22 cellular contexts compared by ENCODE assay signal in the genomic region with DNA sequence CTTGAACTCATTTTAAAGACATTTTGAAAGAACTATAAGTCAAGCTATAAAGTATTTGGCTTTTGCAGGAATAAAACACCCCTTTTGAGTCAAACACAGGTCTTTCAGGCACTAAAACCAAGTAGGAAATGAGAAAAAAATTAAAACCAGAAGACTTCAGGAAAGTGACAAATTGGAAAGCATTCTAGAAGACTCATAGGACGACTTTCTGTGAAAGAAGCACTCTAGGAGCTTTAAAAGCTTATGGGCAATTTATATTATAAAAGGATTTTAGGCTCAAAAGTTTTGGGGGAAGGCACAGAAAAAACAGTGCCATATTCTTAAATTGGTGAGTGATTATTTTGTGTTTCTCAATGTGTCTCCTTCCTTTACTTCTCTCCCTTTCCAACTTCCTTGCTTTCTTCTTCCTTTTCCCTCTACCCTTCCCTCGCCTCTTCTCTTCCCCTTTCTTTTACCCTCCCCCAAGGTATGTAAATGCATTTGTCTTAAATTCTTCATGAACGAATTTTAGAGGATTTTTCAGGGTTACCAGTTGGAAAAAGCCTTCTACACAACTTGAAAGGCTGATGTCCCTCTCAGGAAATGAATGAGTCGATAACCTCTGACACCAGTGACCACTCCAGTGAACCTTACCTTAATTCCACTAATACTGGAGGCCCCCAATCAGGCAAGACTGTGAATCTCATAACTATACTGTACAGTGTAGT. TPM values are rescaled to one million over a fixed set of nuclear protein-coding genes. Genes with fewer than 3 reads are reported as not detected.
DNase-seq lines count a peak whose midpoint lies in the region; ATAC-seq and TF ChIP-seq lines count a peak whose summit lies in the region.
"Had no signal": no experiment of that assay in that cellular context is flagged by ENCODE, and none has a peak within 500 bp of the region (broad histone marks: within the 10 kb centered on the region; RNA-seq: fewer than 3 reads in every experiment).

No MANE protein-coding gene starts in this region.

- no peak for TF ChIP-seq POLR2A in tibial nerve (IDR thresholded peaks at IDR 0.05)

- H3K27ac ChIP-seq in mesodermal cell (ENCODE audit: low read depth, low read length, severe bottlenecking): peak overlapping the region; percentile 94
- no peak overlapping the region for H3K27ac ChIP-seq in tibial nerve

- H3K9me3 Mint-ChIP-seq in brain: peaks cover 0 to 8% (median 0%) of the 10 kb centered on the region in 5 experiments
- peaks cover 4% of the 10 kb centered on the region for H3K9me3 Mint-ChIP-seq in activated T-helper 17 cell treated with anti-CD3 and anti-CD28 coated beads, Interleukin-2, amount 50 U/mL, for 72 hours
- no peaks in the 10 kb centered on the region for H3K9me3 Mint-ChIP-seq in HFFc6

- H3K27ac Mint-ChIP-seq in brain (peak overlapping the region in 1 of 5 experiments; percentile 95), HFFc6 (no peak overlapping the region)
- H3K27ac Mint-ChIP-seq in activated T-helper 17 cell treated with anti-CD3 and anti-CD28 coated beads, Interleukin-2, amount 50 U/mL, for 72 hours: no peak overlapping the region
- H3K27ac Mint-ChIP-seq: natural killer cell treated with Interleukin-12 subunit alpha and Interleukin-12 subunit beta and Interleukin-15 and Interleukin-18, amount 100 ng/mL, for 72 hours had no signal

- peaks cover 93% of the 10 kb centered on the region for H3K27me3 Mint-ChIP-seq in brain
- H3K27me3 Mint-ChIP-seq in activated T-helper 17 cell treated with anti-CD3 and anti-CD28 coated beads, Interleukin-2, amount 50 U/mL, for 72 hours: peaks cover 68% of the 10 kb centered on the region
- H3K27me3 Mint-ChIP-seq in HFFc6 (ENCODE audit: insufficient read depth): peaks cover 55% of the 10 kb centered on the region

- H3K36me3 Mint-ChIP-seq in brain (peaks cover 5% of the 10 kb centered on the region), HFFc6 (ENCODE audit: low read depth) (no peaks in the 10 kb centered on the region)
- H3K36me3 Mint-ChIP-seq in activated T-helper 17 cell treated with anti-CD3 and anti-CD28 coated beads, Interleukin-2, amount 50 U/mL, for 72 hours (ENCODE audit: low read depth): peaks cover 13% of the 10 kb centered on the region

- in situ Hi-C loops in KBM-7 (cut with MboI; ENCODE audit: low pct_unique_long_range_greater_than_20kb, low sequenced_read_pairs): no loop called here

- no peak for ATAC-seq in Right ventricle myocardium inferior
- no peak for ATAC-seq in activated T-helper 17 cell treated with anti-CD3 and anti-CD28 coated beads, Interleukin-2, amount 50 U/mL, for 72 hours (replicated peaks)
- ATAC-seq: natural killer cell treated with Interleukin-12 subunit alpha and Interleukin-12 subunit beta and Interleukin-15 and Interleukin-18, amount 100 ng/mL, for 72 hours; sciatic nerve had no signal

- TF ChIP-seq EP300 in tibial nerve (IDR thresholded peaks at IDR 0.05): no peak

- intact Hi-C loops in Right ventricle myocardium inferior (cut with DNase I): no loop called here

- DNase-seq in DMS114 treated with DMSO at 0.1 percent for 48 hours (lab: John Stamatoyannopoulos, UW; ENCODE audit: unreplicated experiment) (peak; percentile 36), KBM-7 (peak; percentile 76), tibial nerve (ENCODE audit: low spot score in 2 of 2) (no peak), Right ventricle myocardium inferior (ENCODE audit: missing footprints) (no peak), HFFc6 (no peak)
- DNase-seq: activated effector memory CD4-positive, alpha-beta T cell treated with anti-CD3 and anti-CD28 coated beads, Interleukin-2, amount 50 U/mL, for 16 hours; amniotic stem cell; foreskin fibroblast; GF-D8; IMR-90; mammary epithelial cell; NCI-H1092 treated with DMSO at 0.1 percent for 48 hours; NCI-H2107; NCI-H774; stimulated activated CD4-positive, alpha-beta T cell treated with anti-CD3 and anti-CD28 coated beads, Interleukin-4, amount 100 ng/mL, for 1 hour; stimulated activated CD8-positive, alpha-beta memory T cell treated with anti-CD3 and anti-CD28 coated beads, Interleukin-4, amount 100 ng/mL, for 48 hours had no signal

- H3K9me3 ChIP-seq in mesodermal cell (ENCODE audit: control insufficient read depth, low read length): no peaks in the 10 kb centered on the region
- peaks cover 0 to 8% (median 0%) of the 10 kb centered on the region in 4 donors for H3K9me3 ChIP-seq in tibial nerve

- peaks cover 8% of the 10 kb centered on the region for H3K4me1 ChIP-seq in mesodermal cell (ENCODE audit: control insufficient read depth, insufficient read depth, low read length, poor library complexity, severe bottlenecking)
- peaks cover 0 to 22% (median 2%) of the 10 kb centered on the region in 4 donors for H3K4me1 ChIP-seq in tibial nerve

- H3K27me3 ChIP-seq in tibial nerve: peaks cover 11 to 97% of the 10 kb centered on the region in 2 donors

- TF ChIP-seq CTCF in brain (conservative IDR thresholded peaks at IDR 0.05) (no peak), tibial nerve (IDR thresholded peaks at IDR 0.05) (no peak), HFFc6 (IDR thresholded peaks at IDR 0.05) (no peak)

- peak overlapping the region; percentile 45 for H3K4me3 ChIP-seq in mesodermal cell (ENCODE audit: extremely low read depth, insufficient read depth, low read length, poor library complexity, severe bottlenecking)
- H3K4me3 ChIP-seq in tibial nerve: no peak overlapping the region

- no peaks in the 10 kb centered on the region for H3K36me3 ChIP-seq in mesodermal cell (ENCODE audit: control insufficient read depth, insufficient read depth, low read length)
- H3K36me3 ChIP-seq in tibial nerve: no peaks in the 10 kb centered on the region

- WGBS in mesodermal cell (ENCODE audit: insufficient coverage in 2 of 2), 2 experiments: 0 to 8% methylated on average over 1 to 2 of the region's 4 CpGs
- 14 to 30% methylated on average over 4 of the region's 4 CpGs for WGBS in tibial nerve, 2 donors

- peak overlapping the region in 4 of 5 experiments; percentile 39 to 89 (median 72) for H3K4me3 Mint-ChIP-seq in brain
- H3K4me3 Mint-ChIP-seq in activated T-helper 17 cell treated with anti-CD3 and anti-CD28 coated beads, Interleukin-2, amount 50 U/mL, for 72 hours: no peak overlapping the region
- no peak overlapping the region for H3K4me3 Mint-ChIP-seq in HFFc6
- H3K4me3 Mint-ChIP-seq: natural killer cell treated with Interleukin-12 subunit alpha and Interleukin-12 subunit beta and Interleukin-15 and Interleukin-18, amount 100 ng/mL, for 72 hours had no signal

- H3K4me1 Mint-ChIP-seq in brain: peaks cover 44% of the 10 kb centered on the region
- peaks cover 10% of the 10 kb centered on the region for H3K4me1 Mint-ChIP-seq in activated T-helper 17 cell treated with anti-CD3 and anti-CD28 coated beads, Interleukin-2, amount 50 U/mL, for 72 hours
- H3K4me1 Mint-ChIP-seq in HFFc6 (ENCODE audit: low read depth): peaks cover 16% of the 10 kb centered on the region

RNA-seq across cellular contexts. Expression of a gene that starts 2.7 kb away (rescaled TPM):
- not detected for polyA plus RNA-seq in brain (ENCODE audit: insufficient read depth, low read depth, low replicate concordance)
- polyA plus RNA-seq in mesodermal cell (2013, experiment 1 of 2): 61.5 TPM
- polyA plus RNA-seq in mesodermal cell (2013, experiment 2 of 2): 67.9 TPM
- not detected for total RNA-seq in tibial nerve
- not detected for total RNA-seq in Right ventricle myocardium inferior
- total RNA-seq in activated T-helper 17 cell treated with anti-CD3 and anti-CD28 coated beads, Interleukin-2, amount 50 U/mL, for 72 hours: not detected
- not detected for total RNA-seq in HFFc6 (2021; fragmentation: NEBNext Ultra II Directional; extraction: Animal tissue kit (Norgen Biotek cat#: 25700))
- total RNA-seq: chondrocyte; IMR-90; mammary epithelial cell; natural killer cell treated with Interleukin-12 subunit alpha and Interleukin-12 subunit beta and Interleukin-15 and Interleukin-18, amount 100 ng/mL, for 72 hours; sciatic nerve had no signal
- polyA plus RNA-seq: IMR-90, mammary epithelial cell had no signal

Comparison
In these comparisons a context has a peak if more than half of its experiments do, and no peak if none do; other contexts are left out.
1. DNase-seq: peak in DMS114 treated with DMSO at 0.1 percent for 48 hours (single experiment) and KBM-7 (single experiment); none in tibial nerve (0 of 2), Right ventricle myocardium inferior (single experiment) and HFFc6 (single experiment).
2. H3K4me3 Mint-ChIP-seq: peak in brain (4 of 5); none in activated T-helper 17 cell treated with anti-CD3 and anti-CD28 coated beads, Interleukin-2, amount 50 U/mL, for 72 hours (single experiment) and HFFc6 (single experiment).